Comparison of ENCODE assay signal across 8 cellular contexts in the genomic region with DNA sequence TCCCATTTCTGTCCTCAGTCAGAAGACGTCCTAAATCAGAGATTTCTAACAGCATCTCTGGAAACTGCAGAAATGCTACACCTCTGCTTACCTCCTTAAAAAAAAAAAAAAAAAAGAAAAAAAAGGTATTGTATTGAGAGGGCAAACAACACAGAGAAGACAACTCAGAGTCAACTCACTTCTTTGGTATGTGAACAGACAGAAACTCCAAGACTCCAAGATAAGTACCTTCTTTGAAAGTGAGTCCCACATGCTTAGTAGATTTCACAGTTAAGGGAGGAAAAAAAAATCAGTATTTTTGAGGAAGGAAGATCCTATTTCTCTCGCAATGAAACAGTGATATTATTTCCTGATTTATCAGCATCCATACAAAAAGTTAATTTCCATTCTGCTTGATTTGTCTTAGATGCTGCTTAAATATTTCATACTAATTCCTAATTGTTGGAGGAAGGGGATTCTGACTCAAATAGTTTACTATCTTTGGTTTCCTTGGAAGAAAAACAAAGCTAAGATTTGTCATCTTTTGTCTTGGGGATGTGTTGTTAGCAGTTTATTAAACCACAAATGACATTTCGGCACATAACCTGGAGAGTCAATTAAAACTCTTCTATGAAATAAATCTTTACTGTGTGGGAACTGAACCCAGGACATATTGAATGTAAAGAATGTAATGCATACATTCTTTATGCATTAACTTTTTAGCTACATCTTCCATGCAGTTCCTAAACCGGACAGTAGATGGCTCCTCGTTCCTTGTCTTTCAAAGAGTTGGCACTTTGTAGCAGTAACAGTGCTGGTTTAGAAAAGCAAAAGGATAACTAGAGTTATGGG. TPM values are rescaled to one million over a fixed set of nuclear protein-coding genes. Genes with fewer than 3 reads are reported as not detected.
DNase-seq lines count a peak whose midpoint lies in the region; ATAC-seq, FAIRE-seq and TF ChIP-seq lines count a peak whose summit lies in the region.

No MANE protein-coding gene starts in this region.

- intact Hi-C loops in psoas muscle (cut with DNase I), result loop anchor here (1.0 to 5.0 kb wide), 4 partner anchors 60 to 800 kb away; no protein-coding TSS in a partner anchor

- FAIRE-seq in RCC 7860 (lab: Jason Lieb, UNC), result peak; percentile 71

- in situ Hi-C loops in KBM-7 (cut with MboI; ENCODE audit: low pct_unique_long_range_greater_than_20kb, low sequenced_read_pairs), result loop anchor here (25.0 kb wide), 1 partner anchor 370 kb away; no protein-coding TSS in a partner anchor

- TF ChIP-seq CTCF in gastroesophageal sphincter (IDR thresholded peaks at IDR 0.05), result peak; percentile 85 to 90 (median 88)
- TF ChIP-seq CTCF in psoas muscle (IDR thresholded peaks at IDR 0.05), result peak; percentile 96

- H3K9me3 ChIP-seq in gastroesophageal sphincter (no peaks in the 10 kb centered on the region), psoas muscle (no peaks in the 10 kb centered on the region)

- H3K4me3 ChIP-seq in gastroesophageal sphincter (no peak overlapping the region), psoas muscle (no peak overlapping the region)

- ATAC-seq in gastroesophageal sphincter (no peak), psoas muscle (peak in 1 of 4 donors; percentile 27), GM21528 (IDR thresholded peaks at IDR 0.05; ENCODE audit: low FRiP score, unreplicated experiment) (no peak), GM18502 (IDR thresholded peaks at IDR 0.05; ENCODE audit: poor library complexity, unreplicated experiment) (no peak)

- H3K36me3 ChIP-seq in gastroesophageal sphincter, result no peaks in the 10 kb centered on the region
- H3K36me3 ChIP-seq in psoas muscle (ENCODE audit: insufficient read depth in 1 of 2, low read depth in 1 of 2), result no peaks in the 10 kb centered on the region

- H3K4me1 ChIP-seq in gastroesophageal sphincter (peaks cover 0 to 24% (median 0%) of the 10 kb centered on the region in 3 donors), psoas muscle (no peaks in the 10 kb centered on the region)

- no peaks in the 10 kb centered on the region for H3K27me3 ChIP-seq in gastroesophageal sphincter
- no peaks in the 10 kb centered on the region for H3K27me3 ChIP-seq in psoas muscle (ENCODE audit: insufficient read depth in 3 of 3, low read length in 2 of 3)

- DNase-seq in DMS114 treated with DMSO at 0.1 percent for 48 hours (lab: John Stamatoyannopoulos, UW; ENCODE audit: unreplicated experiment), result peak; percentile 37
- DNase-seq in KBM-7, result peak; percentile 65
- peak; percentile 55 for DNase-seq in RCC 7860 (ENCODE audit: low spot score)
- peak; percentile 3 to 44 (median 28) for DNase-seq in activated naive CD4-positive, alpha-beta T cell (lab: John Stamatoyannopoulos, UW)
- no peak for DNase-seq in psoas muscle

- 37 to 42% methylated on average over 5 of the region's 5 CpGs for WGBS in gastroesophageal sphincter (ENCODE audit: low coverage in 1 of 2), 2 donors
- 36 to 41% (median 37%) methylated on average over 5 of the region's 5 CpGs for WGBS in psoas muscle, 3 donors

- TF ChIP-seq POLR2A in gastroesophageal sphincter (IDR thresholded peaks at IDR 0.05), result no peak

- H3K27ac ChIP-seq in gastroesophageal sphincter (no peak overlapping the region), psoas muscle (no peak overlapping the region)

- no peak for TF ChIP-seq EP300 in gastroesophageal sphincter (IDR thresholded peaks at IDR 0.05)

RNA-seq across cellular contexts. Expression of a gene that starts 4.7 kb away (rescaled TPM):
- total RNA-seq in gastroesophageal sphincter (10 to 100 TPM in 2 of 4 donors, 1 to 10 TPM in 2; 4.0 to 14.7 (median 9.4) TPM), psoas muscle (1 to 10 TPM; 1.9 to 3.0 (median 2.0) TPM)
- polyA plus RNA-seq in psoas muscle, result 1 to 10 TPM; 2.5 to 4.2 (median 2.8) TPM

Comparison
In these comparisons a context has a peak if more than half of its experiments do, and no peak if none do; other contexts are left out.
1. DNase-seq: peak in DMS114 treated with DMSO at 0.1 percent for 48 hours (single experiment), KBM-7 (single experiment), RCC 7860 (single experiment) and activated naive CD4-positive, alpha-beta T cell (4 of 4); none in psoas muscle (0 of 2).